Comparison of ENCODE assay signal across 23 cellular contexts in the genomic region with DNA sequence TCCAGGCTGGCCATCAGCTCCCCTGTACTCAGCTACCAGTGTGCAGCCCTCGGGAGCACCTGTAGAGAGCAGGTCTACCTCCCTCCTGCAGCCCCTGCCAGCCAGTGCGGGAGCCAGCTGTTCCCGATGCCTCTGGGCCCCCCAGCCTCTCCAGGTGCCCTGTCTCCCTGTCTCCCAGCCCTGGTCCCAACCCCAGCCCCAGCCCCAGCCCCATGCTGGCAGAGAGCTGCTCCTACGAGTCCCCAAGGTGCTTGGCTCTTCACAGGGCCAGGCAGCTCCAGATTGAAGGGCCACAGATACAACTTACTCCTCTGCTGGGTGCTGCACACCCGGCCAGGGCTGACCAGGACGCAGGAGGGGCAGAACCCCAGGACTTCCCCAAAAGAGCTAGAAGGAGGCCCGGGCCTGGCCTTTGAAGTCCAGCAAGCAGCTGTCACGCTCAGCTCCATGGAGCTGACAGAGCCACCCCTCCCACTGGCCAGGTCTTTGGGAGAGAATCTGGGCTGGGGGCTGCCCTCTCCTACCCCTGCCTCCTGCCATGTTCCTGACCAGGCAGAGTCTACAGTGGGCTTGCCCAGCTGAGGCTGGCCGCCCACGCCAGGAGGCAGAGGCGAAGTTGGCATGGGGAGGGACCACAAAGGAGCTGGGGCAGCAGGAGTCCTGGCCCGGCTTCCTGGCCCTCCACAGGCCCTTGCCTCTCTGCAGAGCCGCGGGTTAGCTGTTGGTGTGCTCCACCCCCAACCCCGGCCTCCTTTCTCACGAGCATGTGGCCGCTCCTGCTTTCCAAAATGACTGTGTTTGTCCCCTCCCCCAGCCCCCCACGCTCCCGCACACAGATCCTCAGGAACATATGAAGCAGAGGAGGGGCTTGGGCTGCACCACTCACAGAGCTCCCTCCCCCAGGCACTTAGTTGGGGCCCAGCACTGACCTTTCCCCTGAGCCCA. TPM values are rescaled to one million over a fixed set of nuclear protein-coding genes. Genes with fewer than 3 reads are reported as not detected.
DNase-seq lines count a peak whose midpoint lies in the region; ATAC-seq and TF ChIP-seq lines count a peak whose summit lies in the region.
"Had no signal": no experiment of that assay in that cellular context is flagged by ENCODE, and none has a peak within 500 bp of the region (broad histone marks: within the 10 kb centered on the region; RNA-seq: fewer than 3 reads in every experiment).

No MANE protein-coding gene starts in this region.

- in situ Hi-C loops in HAP-1 (cut with MboI; ENCODE audit: low sequenced_read_pairs), result no loop called here

- H3K27ac ChIP-seq in ovary (no peak overlapping the region), RWPE1 (no peak overlapping the region)
- H3K27ac ChIP-seq: BLaER1, foreskin keratinocyte, sigmoid colon had no signal

- TF ChIP-seq CTCF in ovary (IDR thresholded peaks at IDR 0.05), result no peak
- TF ChIP-seq CTCF in RWPE1 (conservative IDR thresholded peaks at IDR 0.05; ENCODE audit: low read depth), result no peak

- peak; percentile 66 to 67 for ATAC-seq in left cardiac atrium
- no peak for ATAC-seq in HG03342 (IDR thresholded peaks at IDR 0.05; ENCODE audit: unreplicated experiment)
- ATAC-seq: foreskin keratinocyte had no signal

- WGBS in ovary, 3 donors, result 36 to 55% (median 49%) methylated on average over 17 to 19 of the region's 19 CpGs

- POLR2A ChIA-PET in RWPE1 (lab: Yijun Ruan, JAX; ENCODE audit: low non-redundant PET), result no interaction called here

- peak; percentile 64 for DNase-seq in H7
- DNase-seq in cerebellar cortex (ENCODE audit: low spot score), result peak; percentile 66
- DNase-seq in left cardiac atrium, result peak; percentile 49
- DNase-seq in ovary, result peak in 2 of 5 donors; percentile 47 to 60
- DNase-seq in pons (ENCODE audit: low spot score), result no peak
- no peak for DNase-seq in RWPE1 (ENCODE audit: low spot score)
- DNase-seq in HAP-1 (ENCODE audit: low spot score in 2 of 2), result no peak
- DNase-seq: activated CD4-positive, alpha-beta memory T cell treated with anti-CD3 and anti-CD28 coated beads for 36 hours; activated CD4-positive, CD25-positive, alpha-beta regulatory T cell; Calu3; effector CD4-positive, alpha-beta T cell; EL; erythroblast; foreskin keratinocyte; KG1; kidney; mammary epithelial cell; NCI-H1694; NCI-H774; sigmoid colon; T1000 had no signal

- no peak for TF ChIP-seq EP300 in ovary (IDR thresholded peaks at IDR 0.05)

- H3K4me3 ChIP-seq in H7 (ENCODE audit: insufficient read depth, low read depth, low read length) (no peak overlapping the region), ovary (peak overlapping the region; percentile 23), HAP-1 (no peak overlapping the region)
- H3K4me3 ChIP-seq: BLaER1 had no signal

- H3K4me1 ChIP-seq in ovary (ENCODE audit: insufficient read depth), result no peaks in the 10 kb centered on the region
- no peaks in the 10 kb centered on the region for H3K4me1 ChIP-seq in HAP-1
- H3K4me1 ChIP-seq: foreskin keratinocyte, sigmoid colon had no signal

- no peaks in the 10 kb centered on the region for H3K9me3 ChIP-seq in ovary
- H3K9me3 ChIP-seq in HAP-1, result no peaks in the 10 kb centered on the region
- H3K9me3 ChIP-seq: BLaER1, sigmoid colon had no signal

- CTCF ChIA-PET in RWPE1 (lab: Yijun Ruan, JAX), result interaction anchor here (0.6 kb wide), 1 partner anchor 23 kb away, joined by 6 read pairs; no protein-coding TSS in a partner anchor

- H3K27me3 ChIP-seq in H7 (ENCODE audit: control insufficient read depth, insufficient read depth, low read length) (no peaks in the 10 kb centered on the region), ovary (no peaks in the 10 kb centered on the region), HAP-1 (ENCODE audit: low read depth) (no peaks in the 10 kb centered on the region)
- H3K27me3 ChIP-seq: BLaER1, foreskin keratinocyte, sigmoid colon had no signal

- intact Hi-C loops in left cardiac atrium (cut with DNase I), result no loop called here
- intact Hi-C loops in ovary (cut with DNase I), result no loop called here

- H3K36me3 ChIP-seq in H7 (replicated peaks; ENCODE audit: control insufficient read depth, insufficient read depth, low read length) (peaks cover 19% of the 10 kb centered on the region), ovary (no peaks in the 10 kb centered on the region), HAP-1 (replicated peaks) (peaks cover 42% of the 10 kb centered on the region)

- no peak for TF ChIP-seq POLR2A in ovary (IDR thresholded peaks at IDR 0.05)

RNA-seq across cellular contexts. Expression of gene ADAM11, which starts 9.4 kb away (rescaled TPM):
- total RNA-seq in H7 (2014; rRNA removed; shearing (Covaris generic)), result 0.45 and 1.2 TPM in 2 replicates
- total RNA-seq in left cardiac atrium (10 to 100 TPM; 19.5 to 28.0 TPM), ovary (1 to 10 TPM in 4 of 7 donors, under 1 TPM in 3; 0.12 to 2.3 (median 1.5) TPM)
- 1 to 10 TPM in 1 of 2 donors, under 1 TPM in 1; 0.17 to 1.1 TPM for polyA plus RNA-seq in ovary

RNA-seq across cellular contexts. Expression of gene DBF4B, which starts 40.9 kb away (rescaled TPM):
- total RNA-seq in H7 (2014; rRNA removed; shearing (Covaris generic)), result 21.0 and 30.4 TPM in 2 replicates
- 1 to 10 TPM; 3.6 to 5.6 TPM for total RNA-seq in left cardiac atrium
- 1 to 10 TPM; 3.1 to 9.7 (median 6.7) TPM for total RNA-seq in ovary
- polyA plus RNA-seq in ovary, result 1 to 10 TPM; 5.6 to 6.8 TPM

RNA-seq across cellular contexts. Expression of gene CCDC43, which starts 59.8 kb away (rescaled TPM):
- total RNA-seq in H7 (2014; rRNA removed; shearing (Covaris generic)), result 38.8 and 46.3 TPM in 2 replicates
- 10 to 100 TPM; 20.3 to 23.7 TPM for total RNA-seq in left cardiac atrium
- 10 to 100 TPM in 6 of 7 donors, 1 to 10 TPM in 1; 9.8 to 15.1 (median 11.3) TPM for total RNA-seq in ovary
- 10 to 100 TPM in 1 of 2 donors, 1 to 10 TPM in 1; 8.4 to 14.9 TPM for polyA plus RNA-seq in ovary

Comparison
In these comparisons a context has a peak if more than half of its experiments do, and no peak if none do; other contexts are left out.
1. DNase-seq: peak in H7 (single experiment), cerebellar cortex (single experiment) and left cardiac atrium (single experiment); none in pons (single experiment), RWPE1 (single experiment) and HAP-1 (0 of 2).